ENCODE assay signal across 9 cellular contexts in the genomic region with DNA sequence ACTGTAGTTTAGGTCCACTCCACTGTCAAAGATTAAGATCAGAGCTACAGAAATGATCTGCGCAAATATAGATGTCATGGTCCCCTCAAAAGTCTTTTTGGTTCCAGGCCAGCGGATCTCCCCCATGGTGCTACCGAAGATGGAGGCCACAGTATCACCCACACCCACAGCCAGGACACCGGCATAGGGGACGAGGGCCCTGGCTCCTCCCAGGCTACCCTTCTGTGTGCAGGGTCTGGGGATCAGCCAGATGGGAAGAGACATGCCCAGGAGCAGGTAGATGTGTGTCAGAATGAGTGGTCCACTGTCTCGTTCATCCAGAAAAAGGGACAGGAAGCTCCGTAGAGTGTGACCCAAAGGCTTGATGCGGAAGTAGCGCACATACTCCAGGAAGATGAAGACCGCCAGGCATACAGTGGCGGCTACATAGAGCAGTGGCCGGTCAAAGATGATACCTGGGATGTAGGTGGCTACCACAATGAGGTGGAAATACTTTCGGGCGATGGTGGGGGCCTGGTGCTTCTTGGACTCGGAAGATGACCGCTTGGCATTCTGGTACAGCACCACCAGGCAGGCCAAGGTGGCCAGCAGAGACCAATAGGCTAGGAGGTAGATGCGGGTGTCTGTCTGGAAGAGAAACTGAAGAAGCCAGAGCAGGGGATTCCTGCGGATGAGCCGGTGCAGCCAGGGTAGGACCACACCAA. TPM values are rescaled to one million over a fixed set of nuclear protein-coding genes. Genes with fewer than 3 reads are reported as not detected.
DNase-seq lines count a peak whose midpoint lies in the region; ATAC-seq, FAIRE-seq and TF ChIP-seq lines count a peak whose summit lies in the region.
"Had no signal": no experiment of that assay in that cellular context is flagged by ENCODE, and none has a peak within 500 bp of the region (broad histone marks: within the 10 kb centered on the region; RNA-seq: fewer than 3 reads in every experiment).

No MANE protein-coding gene starts in this region.

- H3K4me1 ChIP-seq in CD4-positive, CD25-positive, alpha-beta regulatory T cell (ENCODE audit: control insufficient read depth, insufficient read depth, low read length, poor library complexity, severe bottlenecking): peaks cover 24% of the 10 kb centered on the region
- H3K4me1 ChIP-seq in stomach: peaks cover 9 to 51% (median 35%) of the 10 kb centered on the region in 4 donors

- no peak for TF ChIP-seq EP300 in stomach (IDR thresholded peaks at IDR 0.05)

- peaks cover 9% of the 10 kb centered on the region for H3K36me3 Mint-ChIP-seq in CD4-positive, CD25-positive, alpha-beta regulatory T cell
- H3K36me3 Mint-ChIP-seq in IgD-negative memory B cell (peaks cover 3% of the 10 kb centered on the region), neural crest cell (ENCODE audit: low read depth) (peaks cover 7% of the 10 kb centered on the region)
- H3K36me3 Mint-ChIP-seq in central memory CD8-positive, alpha-beta T cell (ENCODE audit: insufficient read depth): peaks cover 25% of the 10 kb centered on the region

- no peaks in the 10 kb centered on the region for H3K9me3 ChIP-seq in CD4-positive, CD25-positive, alpha-beta regulatory T cell (ENCODE audit: control insufficient read depth in 2 of 2, low read length in 2 of 2)
- no peaks in the 10 kb centered on the region for H3K9me3 ChIP-seq in stomach

- H3K4me1 Mint-ChIP-seq in CD4-positive, CD25-positive, alpha-beta regulatory T cell: peaks cover 0 to 44% (median 20%) of the 10 kb centered on the region in 4 donors
- H3K4me1 Mint-ChIP-seq in IgD-negative memory B cell: peaks cover 16 to 27% (median 20%) of the 10 kb centered on the region in 3 donors
- peaks cover 30% of the 10 kb centered on the region for H3K4me1 Mint-ChIP-seq in central memory CD8-positive, alpha-beta T cell
- peaks cover 24% of the 10 kb centered on the region for H3K4me1 Mint-ChIP-seq in neural crest cell

- peaks cover 4% of the 10 kb centered on the region for H3K36me3 ChIP-seq in CD4-positive, CD25-positive, alpha-beta regulatory T cell (ENCODE audit: control insufficient read depth, insufficient read depth, low read length)
- H3K36me3 ChIP-seq in stomach: peaks cover 3 to 61% (median 41%) of the 10 kb centered on the region in 4 donors

- DNase-seq in CD4-positive, CD25-positive, alpha-beta regulatory T cell: no peak
- DNase-seq in central memory CD8-positive, alpha-beta T cell (ENCODE audit: low spot score in 2 of 2): no peak
- DNase-seq in neural crest cell (ENCODE audit: low read depth, low spot score): no peak
- DNase-seq in inferior parietal cortex (ENCODE audit: extremely low spot score): no peak
- DNase-seq in urothelium cell line (ENCODE audit: low spot score): no peak
- DNase-seq in stomach: no peak
- DNase-seq in putamen (ENCODE audit: low spot score): no peak
- DNase-seq: NCI-H524 treated with DMSO at 0.1 percent for 48 hours had no signal

- peak overlapping the region; percentile 79 to 96 (median 95) for H3K27ac Mint-ChIP-seq in CD4-positive, CD25-positive, alpha-beta regulatory T cell
- peak overlapping the region; percentile 96 to 99 (median 98) for H3K27ac Mint-ChIP-seq in IgD-negative memory B cell
- peak overlapping the region; percentile 95 for H3K27ac Mint-ChIP-seq in central memory CD8-positive, alpha-beta T cell (ENCODE audit: low read depth)
- H3K27ac Mint-ChIP-seq in neural crest cell (ENCODE audit: unreplicated experiment): no peak overlapping the region

- TF ChIP-seq CTCF in neural crest cell (conservative IDR thresholded peaks at IDR 0.05) (no peak), stomach (IDR thresholded peaks at IDR 0.05) (no peak)

- peak overlapping the region; percentile 97 to 100 (median 99) for H3K4me3 Mint-ChIP-seq in CD4-positive, CD25-positive, alpha-beta regulatory T cell
- H3K4me3 Mint-ChIP-seq in IgD-negative memory B cell: peak overlapping the region; percentile 82 to 99 (median 99)
- H3K4me3 Mint-ChIP-seq in central memory CD8-positive, alpha-beta T cell: peak overlapping the region; percentile 100
- peak overlapping the region; percentile 97 for H3K4me3 Mint-ChIP-seq in neural crest cell

- H3K27me3 Mint-ChIP-seq in CD4-positive, CD25-positive, alpha-beta regulatory T cell: no peaks in the 10 kb centered on the region
- H3K27me3 Mint-ChIP-seq in IgD-negative memory B cell: no peaks in the 10 kb centered on the region
- no peaks in the 10 kb centered on the region for H3K27me3 Mint-ChIP-seq in central memory CD8-positive, alpha-beta T cell
- no peaks in the 10 kb centered on the region for H3K27me3 Mint-ChIP-seq in neural crest cell (ENCODE audit: low read depth)

- WGBS in stomach, 5 donors: 94 to 99% (median 96%) methylated on average over 19 of the region's 19 CpGs

- no peak for FAIRE-seq in urothelium cell line (lab: Jason Lieb, UNC)

- ATAC-seq in CD4-positive, CD25-positive, alpha-beta regulatory T cell (ENCODE audit: low read depth in 2 of 2): no peak
- no peak for ATAC-seq in central memory CD8-positive, alpha-beta T cell (replicated peaks; ENCODE audit: extremely low read depth, poor library complexity, severe bottlenecking)

- no peaks in the 10 kb centered on the region for H3K9me3 Mint-ChIP-seq in CD4-positive, CD25-positive, alpha-beta regulatory T cell
- H3K9me3 Mint-ChIP-seq in IgD-negative memory B cell (no peaks in the 10 kb centered on the region), neural crest cell (no peaks in the 10 kb centered on the region)
- H3K9me3 Mint-ChIP-seq in central memory CD8-positive, alpha-beta T cell: no peaks in the 10 kb centered on the region

- no peak for TF ChIP-seq POLR2A in stomach (IDR thresholded peaks at IDR 0.05)

- H3K27ac ChIP-seq in CD4-positive, CD25-positive, alpha-beta regulatory T cell (ENCODE audit: insufficient read depth, low read length, poor library complexity, severe bottlenecking): no peak overlapping the region
- H3K27ac ChIP-seq in stomach: peak overlapping the region in 1 of 5 donors; percentile 93

- intact Hi-C loops in stomach (cut with DNase I; ENCODE audit: low total_unique reads): no loop called here

- peak overlapping the region; percentile 71 for H3K4me3 ChIP-seq in CD4-positive, CD25-positive, alpha-beta regulatory T cell (ENCODE audit: low read depth, low read length)
- peak overlapping the region in 2 of 4 donors; percentile 90 to 97 for H3K4me3 ChIP-seq in stomach

- no peaks in the 10 kb centered on the region for H3K27me3 ChIP-seq in CD4-positive, CD25-positive, alpha-beta regulatory T cell (ENCODE audit: control insufficient read depth, insufficient read depth, low read length)
- H3K27me3 ChIP-seq in stomach: no peaks in the 10 kb centered on the region

RNA-seq across cellular contexts. Expression of a gene that starts 1.5 kb away (rescaled TPM):
- total RNA-seq in CD4-positive, CD25-positive, alpha-beta regulatory T cell: 6.1 TPM
- 10 to 100 TPM in 2 of 4 donors, 1 to 10 TPM in 2; 7.6 to 12.3 (median 9.7) TPM for polyA plus RNA-seq in CD4-positive, CD25-positive, alpha-beta regulatory T cell
- polyA plus RNA-seq in IgD-negative memory B cell (8.5 TPM), stomach (1 to 10 TPM; 3.2 to 8.1 (median 6.2) TPM)
- total RNA-seq in neural crest cell (20.7 and 21.1 TPM in 2 replicates), stomach (10 to 100 TPM in 1 of 5 donors, 1 to 10 TPM in 3, under 1 TPM in 1; 0.58 to 17.1 (median 9.4) TPM)

RNA-seq across cellular contexts. Expression of a gene that starts 1.5 kb away (rescaled TPM):
- total RNA-seq in CD4-positive, CD25-positive, alpha-beta regulatory T cell: 74.3 TPM
- 10 to 100 TPM; 20.8 to 23.4 (median 21.8) TPM for polyA plus RNA-seq in CD4-positive, CD25-positive, alpha-beta regulatory T cell
- polyA plus RNA-seq in IgD-negative memory B cell (21.9 TPM), stomach (10 to 100 TPM in 1 of 3 donors, 1 to 10 TPM in 2; 4.4 to 10.1 (median 9.9) TPM)
- total RNA-seq in neural crest cell (128 TPM in 2 replicates), stomach (10 to 100 TPM; 26.3 to 79.9 (median 51.0) TPM)

RNA-seq across cellular contexts. Expression of a gene that starts 25.2 kb away (rescaled TPM):
- total RNA-seq in CD4-positive, CD25-positive, alpha-beta regulatory T cell: 0.52 TPM
- polyA plus RNA-seq in CD4-positive, CD25-positive, alpha-beta regulatory T cell: under 1 TPM in 2 of 4 donors, not detected in 2; 0.40 to 0.60 TPM
- polyA plus RNA-seq in IgD-negative memory B cell (1.0 TPM), stomach (10 to 100 TPM; 43.9 to 55.8 (median 49.1) TPM)
- total RNA-seq in neural crest cell (3.9 and 5.0 TPM in 2 replicates), stomach (10 to 100 TPM in 4 of 5 donors, 1 to 10 TPM in 1; 1.4 to 37.3 (median 13.8) TPM)
